ENCODE assay signal across 8 cellular contexts in genomic region chr1:31413405-31414005, GRCh38. TPM values are rescaled to one million over a fixed set of nuclear protein-coding genes. Genes with fewer than 3 reads are reported as not detected.
A peak's percentile ranks its signal among the peaks of the same experiment; 100 is the strongest.
DNase-seq lines count a peak whose midpoint lies in the region; ATAC-seq and TF ChIP-seq lines count a peak whose summit lies in the region.

No MANE protein-coding gene starts in this region.

- no peaks in the 10 kb centered on the region for H3K79me2 ChIP-seq in H9 (ENCODE audit: insufficient read depth, low read length)
- H3K79me2 ChIP-seq in mammary epithelial cell (ENCODE audit: insufficient read depth, low read length): peaks cover 58% of the 10 kb centered on the region

- H3K4me3 ChIP-seq in Peyer's patch: peak overlapping the region; percentile 50 to 84 (median 76)
- H3K4me3 ChIP-seq in mammary epithelial cell (replicated peaks in 1 of 3; ENCODE audit: insufficient read depth in 1 of 3, low read depth in 2 of 3, low read length in 3 of 3): peak overlapping the region; percentile 73 to 97 (median 92)

- H3K27ac ChIP-seq in CD4-positive, alpha-beta T cell (ENCODE audit: low read depth, low read length): no peak overlapping the region
- H3K27ac ChIP-seq in H9 (ENCODE audit: insufficient read length, low read depth, low read length) (no peak overlapping the region), Peyer's patch (peak overlapping the region in 3 of 4 donors; percentile 82 to 92 (median 91)), mammary epithelial cell (ENCODE audit: insufficient read depth, low read depth, low read length) (peak overlapping the region; percentile 67)

- no peak overlapping the region for H3K23ac ChIP-seq in H9 (ENCODE audit: insufficient read length, low read depth, low read length)

- peak overlapping the region; percentile 94 for H3K4me2 ChIP-seq in H9 (ENCODE audit: insufficient read depth, insufficient read length, low read length)
- peak overlapping the region; percentile 87 for H3K4me2 ChIP-seq in mammary epithelial cell (ENCODE audit: insufficient read depth, low read depth, low read length)

- H4K5ac ChIP-seq in H9 (ENCODE audit: insufficient read length, low read depth, low read length): no peak overlapping the region

- POLR2A ChIA-PET in CD4-positive, alpha-beta T cell (lab: Charles Lee): no interaction called here

- peaks cover 82% of the 10 kb centered on the region for H3K27me3 Mint-ChIP-seq in CD4-positive, alpha-beta T cell
- peaks cover 28% of the 10 kb centered on the region for H3K27me3 Mint-ChIP-seq in H9 (ENCODE audit: low read depth)
- H3K27me3 Mint-ChIP-seq in stimulated activated naive B cell treated with anti-CD40 and anti-IgM and Interleukin-4, amounts not matched to agents 10 μg/mL and 1 μg/mL and 100 μg/mL, for 72 hours: peaks cover 61 to 76% of the 10 kb centered on the region in 2 donors

- peaks cover 66% of the 10 kb centered on the region for H3K27me3 ChIP-seq in CD4-positive, alpha-beta T cell (ENCODE audit: control insufficient read depth, insufficient read depth, low read length)
- H3K27me3 ChIP-seq in H9 (ENCODE audit: insufficient read depth, low read length) (no peaks in the 10 kb centered on the region), Peyer's patch (no peaks in the 10 kb centered on the region), mammary epithelial cell (ENCODE audit: insufficient read depth, low read length) (no peaks in the 10 kb centered on the region)

- dilution Hi-C loops in mammary epithelial cell (cut with HindIII; ENCODE audit: low sequenced_read_pairs): no loop called here

- no peak overlapping the region for H2BK15ac ChIP-seq in H9 (ENCODE audit: low read depth, low read length)

- no CpG with 5 or more reads among the region's 56 CpGs for WGBS in H9 (ENCODE audit: extremely low coverage, insufficient read length, low lambda C conversion rate)
- 2% methylated on average over 23 of the region's 56 CpGs for WGBS in mammary epithelial cell (ENCODE audit: low coverage, missing lambda C conversion rate)

- peak overlapping the region; percentile 96 for H3K14ac ChIP-seq in H9 (ENCODE audit: insufficient read depth, low read length)

- BruUV-seq in mammary epithelial cell (replicated peaks; lab: Mats Ljungman, UMichigan): no TSS peak

- CTCF ChIA-PET in CD4-positive, alpha-beta T cell (lab: Charles Lee): interaction anchor here (1.0 kb wide), 1 partner anchor 19 kb away, joined by 3 read pairs; no protein-coding TSS in a partner anchor
- CTCF ChIA-PET in mammary epithelial cell (lab: Charles Lee; ENCODE audit: low non-redundant PET): no interaction called here

- TF ChIP-seq POLR2A in Peyer's patch (IDR thresholded peaks at IDR 0.05): peak in 1 of 2 donors; percentile 53

- H3K4ac ChIP-seq in H9 (ENCODE audit: low read depth, low read length): no peak overlapping the region

- no peak overlapping the region for H2BK5ac ChIP-seq in H9 (ENCODE audit: insufficient read length, low read length)

- no peaks in the 10 kb centered on the region for H3K36me3 Mint-ChIP-seq in CD4-positive, alpha-beta T cell (ENCODE audit: low read depth)
- peaks cover 0 to 10% (median 7%) of the 10 kb centered on the region in 3 experiments; a peak in 5 of 7 replicates for H3K36me3 Mint-ChIP-seq in H9 (ENCODE audit: insufficient read depth in 1 of 3, low read depth in 3 of 3)
- H3K36me3 Mint-ChIP-seq in stimulated activated naive B cell treated with anti-CD40 and anti-IgM and Interleukin-4, amounts not matched to agents 10 μg/mL and 1 μg/mL and 100 μg/mL, for 72 hours: no peaks in the 10 kb centered on the region

- peak overlapping the region; percentile 39 for H4K8ac ChIP-seq in H9 (replicated peaks; ENCODE audit: insufficient read length, low read depth, low read length)

- no peak overlapping the region for H4K91ac ChIP-seq in H9 (ENCODE audit: insufficient read length, low read depth, low read length)

- H3K9ac ChIP-seq in H9 (ENCODE audit: extremely low read depth, insufficient read length, low read length): peak overlapping the region; percentile 86
- H3K9ac ChIP-seq in mammary epithelial cell (ENCODE audit: insufficient read depth, low read length): peak overlapping the region; percentile 91

- H3K9me3 Mint-ChIP-seq in CD4-positive, alpha-beta T cell: no peaks in the 10 kb centered on the region
- H3K9me3 Mint-ChIP-seq in H9: no peaks in the 10 kb centered on the region
- H3K9me3 Mint-ChIP-seq in stimulated activated naive B cell treated with anti-CD40 and anti-IgM and Interleukin-4, amounts not matched to agents 10 μg/mL and 1 μg/mL and 100 μg/mL, for 72 hours: no peaks in the 10 kb centered on the region

- TF ChIP-seq CTCF in CD4-positive, alpha-beta T cell (IDR thresholded peaks at IDR 0.05): no peak
- TF ChIP-seq CTCF in H9 (conservative IDR thresholded peaks at IDR 0.05) (no peak), Peyer's patch (IDR thresholded peaks at IDR 0.05) (no peak), mammary epithelial cell (conservative IDR thresholded peaks at IDR 0.05 in 1 of 2, IDR thresholded peaks at IDR 0.05 in 1 of 2; ENCODE audit: extremely low read depth in 1 of 2, insufficient read depth in 1 of 2, low read depth in 1 of 2, low read length in 2 of 2) (no peak)

- peak; percentile 39 for ATAC-seq in CD4-positive, alpha-beta T cell (ENCODE audit: poor library complexity)
- ATAC-seq in stimulated activated naive B cell treated with anti-CD40 and anti-IgM and Interleukin-4, amounts not matched to agents 10 μg/mL and 1 μg/mL and 100 μg/mL, for 72 hours (replicated peaks): peak; percentile 55 to 61
- ATAC-seq in HG02763 (IDR thresholded peaks at IDR 0.05; ENCODE audit: unreplicated experiment): no peak

- no peaks in the 10 kb centered on the region for H3K9me3 ChIP-seq in CD4-positive, alpha-beta T cell (ENCODE audit: control insufficient read depth, low read length)
- H3K9me3 ChIP-seq in H9 (ENCODE audit: control insufficient read depth, low read depth, low read length) (no peaks in the 10 kb centered on the region), Peyer's patch (no peaks in the 10 kb centered on the region), mammary epithelial cell (replicated peaks; ENCODE audit: insufficient read depth, low read length) (no peaks in the 10 kb centered on the region)

- H3K4me1 Mint-ChIP-seq in CD4-positive, alpha-beta T cell (ENCODE audit: low read depth): peaks cover 7% of the 10 kb centered on the region
- H3K4me1 Mint-ChIP-seq in H9: peaks cover 32% of the 10 kb centered on the region in 2 experiments
- peaks cover 12 to 14% of the 10 kb centered on the region in 2 donors for H3K4me1 Mint-ChIP-seq in stimulated activated naive B cell treated with anti-CD40 and anti-IgM and Interleukin-4, amounts not matched to agents 10 μg/mL and 1 μg/mL and 100 μg/mL, for 72 hours

- no peaks in the 10 kb centered on the region for H4K20me1 ChIP-seq in H9 (ENCODE audit: control insufficient read depth, insufficient read depth, insufficient read length)
- no peaks in the 10 kb centered on the region for H4K20me1 ChIP-seq in mammary epithelial cell (ENCODE audit: insufficient read depth, low read length)

- H3K79me1 ChIP-seq in H9 (ENCODE audit: insufficient read depth, low read depth, low read length, poor library complexity, severe bottlenecking): no peaks in the 10 kb centered on the region

- intact Hi-C loops in CD4-positive, alpha-beta T cell (cut with DNase I, micrococcal nuclease): no loop called here
- intact Hi-C loops in mammary epithelial cell (cut with micrococcal nuclease): loop anchor here (10.0 kb wide), 1 partner anchor 291 kb away; the partner anchor contains the start of gene COL16A1

- H3K4me1 ChIP-seq in H9 (ENCODE audit: insufficient read depth, low read length) (peaks cover 3% of the 10 kb centered on the region; the same call in 1 of the 2 replicates), Peyer's patch (peaks cover 0 to 15% (median 7%) of the 10 kb centered on the region in 4 donors), mammary epithelial cell (ENCODE audit: insufficient read depth, low read length) (peaks cover 62% of the 10 kb centered on the region)

- H2AFZ ChIP-seq in H9 (ENCODE audit: low read length): no peak overlapping the region
- peak overlapping the region; percentile 25 for H2AFZ ChIP-seq in mammary epithelial cell (ENCODE audit: low read depth, low read length)

- H3T11ph ChIP-seq in H9 (ENCODE audit: low read length): no peak overlapping the region

- no peaks in the 10 kb centered on the region for H3K36me3 ChIP-seq in Peyer's patch
- H3K36me3 ChIP-seq in mammary epithelial cell (ENCODE audit: insufficient read depth, low read length): peaks cover 9% of the 10 kb centered on the region

- peak overlapping the region; percentile 78 for H3K18ac ChIP-seq in H9 (ENCODE audit: insufficient read length, low read depth, low read length)

- H2AK5ac ChIP-seq in H9 (ENCODE audit: insufficient read length, low read length): no peak overlapping the region

- no peak overlapping the region for H2BK20ac ChIP-seq in H9 (ENCODE audit: low read depth, low read length, poor library complexity, severe bottlenecking)

- no peak overlapping the region for H2BK12ac ChIP-seq in H9 (ENCODE audit: insufficient read length, low read depth, low read length)

- H3K27ac Mint-ChIP-seq in CD4-positive, alpha-beta T cell: no peak overlapping the region
- H3K27ac Mint-ChIP-seq in H9: peak overlapping the region in 2 of 3 experiments; percentile 13 to 83; a peak in 3 of 7 replicates
- H3K27ac Mint-ChIP-seq in stimulated activated naive B cell treated with anti-CD40 and anti-IgM and Interleukin-4, amounts not matched to agents 10 μg/mL and 1 μg/mL and 100 μg/mL, for 72 hours: no peak overlapping the region

- peaks cover 16% of the 10 kb centered on the region for H3K23me2 ChIP-seq in H9 (ENCODE audit: insufficient read length, low read depth, low read length, poor library complexity, severe bottlenecking)

- no peak overlapping the region for H3K56ac ChIP-seq in H9 (ENCODE audit: insufficient read length, low read depth, low read length)

- DNase-seq in CD4-positive, alpha-beta T cell: peak in 4 of 10 experiments; percentile 8 to 20 (median 14)
- no peak for DNase-seq in H9
- DNase-seq in Peyer's patch: peak; percentile 47 to 93 (median 88)
- peak; percentile 53 for DNase-seq in mammary epithelial cell
- DNase-seq in kidney glomerular epithelial cell (lab: John Stamatoyannopoulos, UW): peak; percentile 59
- no peak for DNase-seq in stimulated activated naive B cell treated with anti-CD40 and anti-IgM and Interleukin-4, amounts not matched to agents 10 μg/mL and 1 μg/mL and 100 μg/mL, for 72 hours
- DNase-seq in NCI-H524 treated with DMSO at 0.1 percent for 48 hours (lab: John Stamatoyannopoulos, UW): no peak

- in situ Hi-C loops in mammary epithelial cell (cut with MboI; ENCODE audit: low sequenced_read_pairs in 2 of 2): no loop called here

- peak overlapping the region; percentile 76 for H3K4me3 Mint-ChIP-seq in CD4-positive, alpha-beta T cell
- H3K4me3 Mint-ChIP-seq in H9: peak overlapping the region; percentile 97 to 98
- peak overlapping the region; percentile 84 to 89 for H3K4me3 Mint-ChIP-seq in stimulated activated naive B cell treated with anti-CD40 and anti-IgM and Interleukin-4, amounts not matched to agents 10 μg/mL and 1 μg/mL and 100 μg/mL, for 72 hours

- no peak overlapping the region for H2BK120ac ChIP-seq in H9 (ENCODE audit: low read depth, low read length, poor library complexity, severe bottlenecking)

RNA-seq across cellular contexts. Expression of gene SERINC2, which starts 0.5 kb away (rescaled TPM):
- total RNA-seq in CD4-positive, alpha-beta T cell: under 1 TPM in 1 of 2 experiments, not detected in 1; 0.11 TPM
- 14.1 and 14.7 TPM in 2 replicates for total RNA-seq in H9 (2021)
- 100 to 1,000 TPM in 3 of 4 donors, 10 to 100 TPM in 1; 36.3 to 229 (median 210) TPM for total RNA-seq in Peyer's patch
- 100 to 1,000 TPM; 230 to 583 TPM for total RNA-seq in mammary epithelial cell
- 737 TPM for polyA plus RNA-seq in mammary epithelial cell
- 521 TPM for polyA minus RNA-seq in mammary epithelial cell

RNA-seq across cellular contexts. Expression of gene FABP3, which starts 40.6 kb away (rescaled TPM):
- total RNA-seq in CD4-positive, alpha-beta T cell: not detected
- total RNA-seq in H9 (2021) (9.0 and 10.2 TPM in 2 replicates), Peyer's patch (10 to 100 TPM in 1 of 4 donors, 1 to 10 TPM in 1, not detected in 2; 2.7 to 15.7 TPM), mammary epithelial cell (under 1 TPM in 1 of 2 donors, not detected in 1; 0.33 TPM)
- 0.24 TPM for polyA plus RNA-seq in mammary epithelial cell
- polyA minus RNA-seq in mammary epithelial cell: not detected

Comparison
In these comparisons a context has a peak if more than half of its experiments do, and no peak if none do; other contexts are left out.
1. DNase-seq: peak in Peyer's patch (3 of 3), mammary epithelial cell (single experiment) and kidney glomerular epithelial cell (single experiment); none in H9 (single experiment), stimulated activated naive B cell treated with anti-CD40 and anti-IgM and Interleukin-4, amounts not matched to agents 10 μg/mL and 1 μg/mL and 100 μg/mL, for 72 hours (single experiment) and NCI-H524 treated with DMSO at 0.1 percent for 48 hours (single experiment).
2. H3K27ac ChIP-seq: peak in Peyer's patch (3 of 4) and mammary epithelial cell (single experiment); none in CD4-positive, alpha-beta T cell (single experiment) and H9 (single experiment).
3. H3K27ac Mint-ChIP-seq: peak in H9 (2 of 3); none in CD4-positive, alpha-beta T cell (single experiment) and stimulated activated naive B cell treated with anti-CD40 and anti-IgM and Interleukin-4, amounts not matched to agents 10 μg/mL and 1 μg/mL and 100 μg/mL, for 72 hours (single experiment).
4. RNA of gene SERINC2, which starts 0.5 kb away (total RNA-seq): 230 to 583 TPM in mammary epithelial cell, 36.3 to 229 TPM in Peyer's patch and 14.1 to 14.7 TPM in H9; 0.11 TPM in CD4-positive, alpha-beta T cell; every median in the first group is over 10 times any median in the second.
5. Peak in every context shown above with its lines, with median percentiles within 50 percentile points of each other: H3K4me3 Mint-ChIP-seq.